In genomic region chr1:46747683-46748288, GRCh38 we compare ENCODE assay signal across 9 cellular contexts. TPM values are rescaled to one million over a fixed set of nuclear protein-coding genes. Genes with fewer than 3 reads are reported as not detected.
DNase-seq lines count a peak whose midpoint lies in the region; ATAC-seq, FAIRE-seq and TF ChIP-seq lines count a peak whose summit lies in the region.
"Had no signal": no experiment of that assay in that cellular context is flagged by ENCODE, and none has a peak within 500 bp of the region (broad histone marks: within the 10 kb centered on the region; RNA-seq: fewer than 3 reads in every experiment).

No MANE protein-coding gene starts in this region.

- RAD21 ChIA-PET in GM12878 (lab: Charles Lee; ENCODE audit: unreplicated experiment) = no interaction called here

- H3K27me3 ChIP-seq in GM12878 (replicated peaks in 1 of 2; ENCODE audit: control insufficient read depth in 2 of 2, insufficient read depth in 2 of 2, low read length in 1 of 2) = peaks cover 0 to 2% of the 10 kb centered on the region in 2 experiments; a peak in 2 of 4 replicates

- BruUV-seq in GM12878 (replicated peaks; lab: Mats Ljungman, UMichigan) = no TSS peak

- no peaks in the 10 kb centered on the region for H4K20me1 ChIP-seq in GM12878 (ENCODE audit: control insufficient read depth, insufficient read depth)

- peak; percentile 25; the same call in 1 of the 2 replicates for TF ChIP-seq RAD21 in GM12878 (IDR thresholded peaks at IDR 0.05; ENCODE audit: insufficient read depth, low read depth, low read length)

- H3K27ac Mint-ChIP-seq in type B pancreatic cell (no peak overlapping the region), T-cell (no peak overlapping the region)
- H3K27ac Mint-ChIP-seq: activated naive CD4-positive, alpha-beta T cell treated with anti-CD3 and anti-CD28 coated beads, Interleukin-2, amount 50 U/mL, for 24 hours had no signal

- H3K4me1 ChIP-seq in GM12878 (ENCODE audit: control insufficient read depth, insufficient read depth, low read length) = no peaks in the 10 kb centered on the region

- no peak for TF ChIP-seq EP300 in GM12878 (IDR thresholded peaks at IDR 0.05; ENCODE audit: borderline replicate concordance in 1 of 2, control insufficient read depth in 1 of 2, low read depth in 2 of 2, low read length in 2 of 2)

- no peak overlapping the region for H3K4me2 ChIP-seq in GM12878 (ENCODE audit: control insufficient read depth, insufficient read depth)

- H3K36me3 Mint-ChIP-seq in type B pancreatic cell (no peaks in the 10 kb centered on the region), T-cell (no peaks in the 10 kb centered on the region)
- H3K36me3 Mint-ChIP-seq: activated naive CD4-positive, alpha-beta T cell treated with anti-CD3 and anti-CD28 coated beads, Interleukin-2, amount 50 U/mL, for 24 hours had no signal

- H3K9me3 ChIP-seq in GM12878 (replicated peaks; ENCODE audit: control insufficient read depth, insufficient read depth, low read length) = no peaks in the 10 kb centered on the region

- SMC1A ChIA-PET in GM12878 (lab: Charles Lee; ENCODE audit: uncharacterized antibody, unreplicated experiment) = no interaction called here

- H2AFZ ChIP-seq in GM12878 (ENCODE audit: control insufficient read depth, low read depth, low read length) = no peak overlapping the region

- ATAC-seq in GM12878 (peak; percentile 73), HG03469 (IDR thresholded peaks at IDR 0.05; ENCODE audit: unreplicated experiment) (no peak), T-cell (replicated peaks in 1 of 4) (no peak)

- peak; percentile 22 to 40 (median 35); a peak in 3 of 6 replicates for TF ChIP-seq CTCF in GM12878 (IDR thresholded peaks at IDR 0.05 in 2 of 3, conservative IDR thresholded peaks at IDR 0.05 in 1 of 3; ENCODE audit: control insufficient read depth in 2 of 3, extremely low read depth in 1 of 3, insufficient read depth in 1 of 3, low read depth in 3 of 3, low read length in 3 of 3)
- TF ChIP-seq CTCF in type B pancreatic cell (conservative IDR thresholded peaks at IDR 0.05) = peak; percentile 77

- H3K4me1 Mint-ChIP-seq in type B pancreatic cell (ENCODE audit: unreplicated experiment) = no peaks in the 10 kb centered on the region
- H3K4me1 Mint-ChIP-seq in T-cell = no peaks in the 10 kb centered on the region
- H3K4me1 Mint-ChIP-seq: activated naive CD4-positive, alpha-beta T cell treated with anti-CD3 and anti-CD28 coated beads, Interleukin-2, amount 50 U/mL, for 24 hours had no signal

- H3K4me3 ChIP-seq in GM12878 = no peak overlapping the region

- H3K79me2 ChIP-seq in GM12878 (ENCODE audit: control insufficient read depth, insufficient read depth, low read length) = no peaks in the 10 kb centered on the region

- DNase-seq in 8988T = peak; percentile 29
- DNase-seq in GM12892 (ENCODE audit: insufficient read length) = no peak
- DNase-seq in NCI-H2227 treated with DMSO at 0.1 percent for 48 hours (lab: John Stamatoyannopoulos, UW) = peak; percentile 60
- no peak for DNase-seq in GM12878 (ENCODE audit: low read depth, low spot score)
- peak; percentile 84 for DNase-seq in islet precursor cell
- DNase-seq in type B pancreatic cell (ENCODE audit: extremely low spot score, unreplicated experiment) = no peak
- DNase-seq in T-cell = no peak

- 2% methylated on average over 5 of the region's 5 CpGs for WGBS in GM12878 (ENCODE audit: insufficient coverage, insufficient replicate concordance, low lambda C conversion rate, missing lambda C conversion rate)

- FAIRE-seq in GM12892 (lab: Jason Lieb, UNC) (peak; percentile 40), GM12878 (lab: Jason Lieb, UNC) (no peak)

- peaks cover 13% of the 10 kb centered on the region for H3K27me3 Mint-ChIP-seq in type B pancreatic cell
- H3K27me3 Mint-ChIP-seq in T-cell = peaks cover 48 to 62% of the 10 kb centered on the region in 2 donors

- in situ Hi-C loops in GM12878 (cut with MboI) = no loop called here

- POLR2A ChIA-PET in GM12878 (lab: Charles Lee) = no interaction called here
- POLR2A ChIA-PET in T-cell (lab: Charles Lee) = no interaction called here

- H3K27ac ChIP-seq in GM12878 (ENCODE audit: control insufficient read depth, insufficient read depth) = no peak overlapping the region

- no peak for TF ChIP-seq POLR2A in GM12892 (IDR thresholded peaks at IDR 0.05; ENCODE audit: low read depth, low read length)
- no peak for TF ChIP-seq POLR2A in GM12878 (IDR thresholded peaks at IDR 0.05; ENCODE audit: low read depth, low read length)

- intact Hi-C loops in GM12878 (cut with micrococcal nuclease; ENCODE audit: unreplicated experiment) = loop anchor here (5.0 kb wide), 1 partner anchor 425 kb away; no protein-coding TSS in a partner anchor

- H3K9me3 Mint-ChIP-seq in type B pancreatic cell (no peaks in the 10 kb centered on the region), T-cell (no peaks in the 10 kb centered on the region)
- H3K9me3 Mint-ChIP-seq: activated naive CD4-positive, alpha-beta T cell treated with anti-CD3 and anti-CD28 coated beads, Interleukin-2, amount 50 U/mL, for 24 hours had no signal

- H3K9ac ChIP-seq in GM12878 (ENCODE audit: control insufficient read depth, insufficient read depth, low read length) = no peak overlapping the region

- CTCF ChIA-PET in GM12878 (lab: Yijun Ruan, JAX) = no interaction called here
- CTCF ChIA-PET in T-cell (lab: Charles Lee) = no interaction called here

- H3K36me3 ChIP-seq in GM12878 (ENCODE audit: control insufficient read depth in 2 of 2, insufficient read depth in 2 of 2, low read length in 1 of 2) = no peaks in the 10 kb centered on the region

- H3K4me3 Mint-ChIP-seq in type B pancreatic cell (no peak overlapping the region), T-cell (no peak overlapping the region)
- H3K4me3 Mint-ChIP-seq: activated naive CD4-positive, alpha-beta T cell treated with anti-CD3 and anti-CD28 coated beads, Interleukin-2, amount 50 U/mL, for 24 hours had no signal

TF ChIP-seq in GM12878, 131 proteins besides CTCF, POLR2A, EP300 and RAD21:
- TF ChIP-seq BHLHE40 (IDR thresholded peaks at IDR 0.05; ENCODE audit: borderline replicate concordance in 1 of 2, low read depth in 2 of 2, low read length in 1 of 2) (no peak), PAX8 (IDR thresholded peaks at IDR 0.05) (no peak), HDAC6 (IDR thresholded peaks at IDR 0.05; ENCODE audit: unreplicated experiment) (no peak)

RNA-seq across cellular contexts. Expression of gene EFCAB14, which starts 28.9 kb away (rescaled TPM):
- 33.4 TPM for polyA plus RNA-seq in GM12892 (2012; ENCODE audit: missing spikeins)
- 57.2 and 69.3 TPM in 2 replicates for total RNA-seq in GM12878 (2013; cell fraction: nucleolus; rRNA removed)
- total RNA-seq in GM12878 (2014; rRNA removed) = 44.8 and 54.1 TPM in 2 replicates
- total RNA-seq in GM12878 (2014; rRNA removed; fragmentation: Illumina TruSeq; extraction: Trizol) = 46.1 and 51.1 TPM in 2 replicates
- 42.3 and 46.3 TPM in 2 replicates for total RNA-seq in GM12878 (2021)
- polyA plus RNA-seq in GM12878 (2011; ENCODE audit: low read depth) = 28.0 TPM
- 66.0 and 78.8 TPM in 2 replicates for polyA plus RNA-seq in GM12878 (2011; rRNA removed)
- polyA plus RNA-seq in GM12878 (2011; cell fraction: cytosol; rRNA removed) = 32.3 and 37.9 TPM in 2 replicates
- polyA plus RNA-seq in GM12878 (2011; cell fraction: nucleus; rRNA removed) = 45.5 and 58.7 TPM in 2 replicates
- 27.1 and 28.6 TPM in 2 replicates for polyA plus RNA-seq in GM12878 (2012)
- polyA plus RNA-seq in GM12878 (2014; fragmentation: Illumina TruSeq; extraction: Trizol) = 58.2 and 67.5 TPM in 2 replicates
- 10 to 100 TPM in 1 of 2 experiments, 1 to 10 TPM in 1; 7.8 to 12.7 TPM for polyA plus RNA-seq in GM12878 (2014; fragmentation: Nextera tagmentation; extraction: Ambion mirVana)
- polyA plus RNA-seq in GM12878 (2014; rRNA removed) = 25.0 and 31.5 TPM in 2 replicates
- polyA plus RNA-seq in GM12878 (2016; fragmentation: Nextera tagmentation; extraction: Ambion mirVana) = 10 to 100 TPM; 36.8 to 40.9 TPM
- polyA minus RNA-seq in GM12878 (2011; rRNA and poly(A)+ RNA removed) = 55.6 and 62.6 TPM in 2 replicates
- 27.9 and 30.1 TPM in 2 replicates for polyA minus RNA-seq in GM12878 (2011; cell fraction: cytosol; rRNA and poly(A)+ RNA removed)
- 23.5 and 32.1 TPM in 2 replicates for polyA minus RNA-seq in GM12878 (2011; cell fraction: nucleus; rRNA and poly(A)+ RNA removed)
- 64.6 and 101 TPM in 2 replicates for total RNA-seq in type B pancreatic cell (ENCODE audit: low replicate concordance)
- 10 to 100 TPM; 78.0 to 90.2 (median 82.5) TPM for total RNA-seq in T-cell

RNA-seq across cellular contexts. Expression of gene CYP4B1, which starts 51.1 kb away (rescaled TPM):
- not detected for polyA plus RNA-seq in GM12892 (2012; ENCODE audit: missing spikeins)
- not detected in 2 replicates for total RNA-seq in GM12878 (2013; cell fraction: nucleolus; rRNA removed)
- not detected in 2 replicates for total RNA-seq in GM12878 (2014; rRNA removed)
- not detected in 2 replicates for total RNA-seq in GM12878 (2014; rRNA removed; fragmentation: Illumina TruSeq; extraction: Trizol)
- 0.38 TPM in 1 of 2 replicates, not detected in the other for total RNA-seq in GM12878 (2021)
- not detected for polyA plus RNA-seq in GM12878 (2011; ENCODE audit: low read depth)
- polyA plus RNA-seq in GM12878 (2011; rRNA removed) = not detected in 2 replicates
- not detected in 2 replicates for polyA plus RNA-seq in GM12878 (2011; cell fraction: cytosol; rRNA removed)
- polyA plus RNA-seq in GM12878 (2011; cell fraction: nucleus; rRNA removed) = not detected in 2 replicates
- not detected in 2 replicates for polyA plus RNA-seq in GM12878 (2012)
- polyA plus RNA-seq in GM12878 (2014; fragmentation: Illumina TruSeq; extraction: Trizol) = not detected in 2 replicates
- polyA plus RNA-seq in GM12878 (2014; fragmentation: Nextera tagmentation; extraction: Ambion mirVana) = not detected
- polyA plus RNA-seq in GM12878 (2014; rRNA removed) = not detected in 2 replicates
- not detected for polyA plus RNA-seq in GM12878 (2016; fragmentation: Nextera tagmentation; extraction: Ambion mirVana)
- polyA minus RNA-seq in GM12878 (2011; rRNA and poly(A)+ RNA removed) = not detected in 2 replicates
- polyA minus RNA-seq in GM12878 (2011; cell fraction: cytosol; rRNA and poly(A)+ RNA removed) = not detected in 2 replicates
- polyA minus RNA-seq in GM12878 (2011; cell fraction: nucleus; rRNA and poly(A)+ RNA removed) = not detected in 2 replicates
- 25.7 and 28.9 TPM in 2 replicates for total RNA-seq in type B pancreatic cell (ENCODE audit: low replicate concordance)
- 1 to 10 TPM in 1 of 5 donors, under 1 TPM in 4; 0.20 to 1.7 (median 0.55) TPM for total RNA-seq in T-cell

Comparison
In these comparisons a context has a peak if more than half of its experiments do, and no peak if none do; other contexts are left out.
1. DNase-seq: peak in 8988T (single experiment), NCI-H2227 treated with DMSO at 0.1 percent for 48 hours (single experiment) and islet precursor cell (single experiment); none in GM12892 (single experiment), GM12878 (single experiment), type B pancreatic cell (single experiment) and T-cell (0 of 34).